9 cellular contexts compared by ENCODE assay signal in genomic region chr16:89026121-89026612, GRCh38. TPM values are rescaled to one million over a fixed set of nuclear protein-coding genes. Genes with fewer than 3 reads are reported as not detected.
DNase-seq lines count a peak whose midpoint lies in the region; ATAC-seq, FAIRE-seq and TF ChIP-seq lines count a peak whose summit lies in the region.
"Had no signal": no experiment of that assay in that cellular context is flagged by ENCODE, and none has a peak within 500 bp of the region (broad histone marks: within the 10 kb centered on the region; RNA-seq: fewer than 3 reads in every experiment).

No MANE protein-coding gene starts in this region.

- H3K4me1 Mint-ChIP-seq in effector memory CD8-positive, alpha-beta T cell (ENCODE audit: low read depth in 2 of 2), result peaks cover 5 to 10% of the 10 kb centered on the region in 2 donors
- H3K4me1 Mint-ChIP-seq in progenitor cell of endocrine pancreas (ENCODE audit: low read depth), result no peaks in the 10 kb centered on the region

- no peaks in the 10 kb centered on the region for H3K27me3 Mint-ChIP-seq in effector memory CD8-positive, alpha-beta T cell
- peaks cover 39% of the 10 kb centered on the region for H3K27me3 Mint-ChIP-seq in progenitor cell of endocrine pancreas

- CTCF ChIA-PET in A549 (lab: Yijun Ruan, JAX) (no interaction called here), HCT116 (lab: Charles Lee) (no interaction called here)

- H3K4me3 ChIP-seq in A549, result no peak overlapping the region
- no peak overlapping the region for H3K4me3 ChIP-seq in HCT116 (replicated peaks in 1 of 2; ENCODE audit: low read depth in 1 of 2, low read length in 2 of 2)

- peaks cover 0 to 5% of the 10 kb centered on the region in 2 donors for H3K9me3 Mint-ChIP-seq in effector memory CD8-positive, alpha-beta T cell
- H3K9me3 Mint-ChIP-seq in progenitor cell of endocrine pancreas (ENCODE audit: low read depth), result peaks cover 17% of the 10 kb centered on the region

- intact Hi-C loops in HCT116 (cut with micrococcal nuclease), result no loop called here

- no peak for TF ChIP-seq EP300 in A549 (IDR thresholded peaks at IDR 0.05)

- H3K4me3 Mint-ChIP-seq in effector memory CD8-positive, alpha-beta T cell, result peak overlapping the region; percentile 21 to 40
- no peak overlapping the region for H3K4me3 Mint-ChIP-seq in progenitor cell of endocrine pancreas (ENCODE audit: low read depth)

- no peaks in the 10 kb centered on the region for H3K79me2 ChIP-seq in HCT116 (ENCODE audit: insufficient read depth, low read length)

- TF ChIP-seq RAD21 in A549 (conservative IDR thresholded peaks at IDR 0.05 in 1 of 2, IDR thresholded peaks at IDR 0.05 in 1 of 2), result no peak
- no peak; the same call in 1 of the 2 replicates for TF ChIP-seq RAD21 in HCT116 (IDR thresholded peaks at IDR 0.05; ENCODE audit: low read depth)

- H3K4me1 ChIP-seq in A549, result no peaks in the 10 kb centered on the region
- H3K4me1 ChIP-seq in HCT116 (ENCODE audit: control insufficient read depth in 1 of 2, insufficient read depth in 2 of 2, low read length in 2 of 2), result peaks cover 0 to 11% of the 10 kb centered on the region in 2 experiments; a peak in 3 of 4 replicates

- H3K4me2 ChIP-seq in A549, result no peak overlapping the region
- peak overlapping the region; percentile 22; the same call in 1 of the 2 replicates for H3K4me2 ChIP-seq in HCT116 (ENCODE audit: low read length)

- 20% methylated on average over 5 of the region's 5 CpGs for WGBS in A549 (ENCODE audit: missing lambda C conversion rate)

- peaks cover 52% of the 10 kb centered on the region for H3K27me3 ChIP-seq in HCT116 (ENCODE audit: insufficient read depth, low read length)

- no peaks in the 10 kb centered on the region for H3K36me3 ChIP-seq in HCT116 (ENCODE audit: control insufficient read depth in 1 of 2, insufficient read depth in 2 of 2, low read length in 2 of 2)

- POLR2A ChIA-PET in A549 (lab: Yijun Ruan, JAX), result no interaction called here
- POLR2A ChIA-PET in HCT116 (lab: Charles Lee), result no interaction called here

- RAD21 ChIA-PET in HCT116 (lab: Charles Lee; ENCODE audit: low non-redundant PET in 1 of 2, low total read pairs in 2 of 2, uncharacterized antibody in 2 of 2, unreplicated experiment in 2 of 2), result no interaction called here

- H3K9me3 ChIP-seq in A549 (peaks cover 29% of the 10 kb centered on the region), HCT116 (ENCODE audit: control insufficient read depth in 1 of 2, insufficient read depth in 1 of 2, low read depth in 1 of 2, low read length in 2 of 2) (peaks cover 0 to 6% of the 10 kb centered on the region in 2 experiments; a peak in 1 of 4 replicates)

- ATAC-seq in A549 (no peak), HCT116 (peak; percentile 75)
- peak; percentile 96 for ATAC-seq in effector memory CD8-positive, alpha-beta T cell (replicated peaks)

- H2AFZ ChIP-seq in HCT116 (ENCODE audit: low read depth, low read length, poor library complexity, severe bottlenecking), result no peak overlapping the region

- TF ChIP-seq POLR2A in A549 (IDR thresholded peaks at IDR 0.05; ENCODE audit: low read length), result no peak
- no peak for TF ChIP-seq POLR2A in HCT116 (IDR thresholded peaks at IDR 0.05; ENCODE audit: borderline replicate concordance, extremely low read depth, insufficient read depth, insufficient read length)

- H4K20me1 ChIP-seq in HCT116 (ENCODE audit: insufficient read depth), result no peaks in the 10 kb centered on the region

- H3K9ac ChIP-seq in HCT116 (ENCODE audit: low read length), result no peak overlapping the region

- no peak overlapping the region for H3K27ac ChIP-seq in A549
- no peak overlapping the region for H3K27ac ChIP-seq in HCT116 (ENCODE audit: low read depth, low read length)

- DNase-seq in A549 (ENCODE audit: low read depth in 1 of 2, low spot score in 1 of 2) (no peak), HCT116 (ENCODE audit: low read depth, low spot score) (peak; percentile 64), SW480 (ENCODE audit: low spot score) (peak; percentile 58), HK-2 (ENCODE audit: unreplicated experiment) (no peak), progenitor cell of endocrine pancreas (ENCODE audit: low spot score, unreplicated experiment) (no peak), NCI-H82 treated with DMSO at 0.1 percent for 48 hours (lab: John Stamatoyannopoulos, UW; ENCODE audit: unreplicated experiment) (no peak), foreskin melanocyte (no peak)
- DNase-seq in effector memory CD8-positive, alpha-beta T cell, result peak; percentile 47 to 54 (median 50)
- DNase-seq: C1 segment of cervical spinal cord had no signal

- peak overlapping the region; percentile 27 to 74 for H3K27ac Mint-ChIP-seq in effector memory CD8-positive, alpha-beta T cell
- no peak overlapping the region for H3K27ac Mint-ChIP-seq in progenitor cell of endocrine pancreas

- BruUV-seq in HCT116 (replicated peaks; lab: Mats Ljungman, UMichigan), result no TSS peak

- H3K36me3 Mint-ChIP-seq in effector memory CD8-positive, alpha-beta T cell (ENCODE audit: insufficient read depth), result peaks cover 5% of the 10 kb centered on the region
- no peaks in the 10 kb centered on the region for H3K36me3 Mint-ChIP-seq in progenitor cell of endocrine pancreas (ENCODE audit: insufficient read depth)

- no peak for FAIRE-seq in A549 (lab: Jason Lieb, UNC)

- no peaks in the 10 kb centered on the region for H3K9me2 ChIP-seq in HCT116 (ENCODE audit: insufficient read depth)

- TF ChIP-seq CTCF in A549 (IDR thresholded peaks at IDR 0.05) (no peak), HCT116 (IDR thresholded peaks at IDR 0.05 in 2 of 3, conservative IDR thresholded peaks at IDR 0.05 in 1 of 3; ENCODE audit: borderline replicate concordance in 1 of 3, insufficient read depth in 1 of 3, low read depth in 2 of 3, low read length in 2 of 3) (no peak), progenitor cell of endocrine pancreas (IDR thresholded peaks at IDR 0.05; ENCODE audit: unreplicated experiment) (no peak)

TF ChIP-seq in A549, 52 proteins besides CTCF, POLR2A, EP300 and RAD21:
- TF ChIP-seq FOXS1 (CRISPR knock-in tag; IDR thresholded peaks at IDR 0.05) (no peak), HMGXB4 (CRISPR knock-in tag; IDR thresholded peaks at IDR 0.05; ENCODE audit: borderline replicate concordance) (no peak), FOSL2 (IDR thresholded peaks at IDR 0.05) (no peak), FOSL2 (CRISPR knock-in tag; IDR thresholded peaks at IDR 0.05) (peak; percentile 67)

TF ChIP-seq in HCT116, 20 proteins besides CTCF, POLR2A, EP300 and RAD21:
- TF ChIP-seq SIN3A (IDR thresholded peaks at IDR 0.05; ENCODE audit: low read depth) (no peak), CBX3 (IDR thresholded peaks at IDR 0.05; ENCODE audit: low read depth) (peak; percentile 54; the same call in 1 of the 2 replicates), ELF1 (IDR thresholded peaks at IDR 0.05; ENCODE audit: borderline replicate concordance, low read depth) (no peak), JUND (IDR thresholded peaks at IDR 0.05) (peak; percentile 77), SP1 (IDR thresholded peaks at IDR 0.05; ENCODE audit: low read depth) (no peak; the same call in 1 of the 2 replicates), ZNF274 (IDR thresholded peaks at IDR 0.05; ENCODE audit: low read depth, low read length) (no peak), EZH2 (IDR thresholded peaks at IDR 0.05) (no peak), EGR1 (IDR thresholded peaks at IDR 0.05; ENCODE audit: low read depth) (no peak), CEBPB (IDR thresholded peaks at IDR 0.05; ENCODE audit: low read depth) (no peak; the same call in 1 of the 2 replicates), SRF (IDR thresholded peaks at IDR 0.05; ENCODE audit: low read depth) (no peak), ATF3 (IDR thresholded peaks at IDR 0.05) (no peak), POLR2AphosphoS5 (IDR thresholded peaks at IDR 0.05; ENCODE audit: low read depth, low read length) (no peak), FOSL1 (IDR thresholded peaks at IDR 0.05; ENCODE audit: low read depth) (peak; percentile 75)
- TF ChIP-seq, protein P1, sequence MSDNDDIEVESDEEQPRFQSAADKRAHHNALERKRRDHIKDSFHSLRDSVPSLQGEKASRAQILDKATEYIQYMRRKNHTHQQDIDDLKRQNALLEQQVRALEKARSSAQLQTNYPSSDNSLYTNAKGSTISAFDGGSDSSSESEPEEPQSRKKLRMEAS (IDR thresholded peaks at IDR 0.05), result peak; percentile 84

RNA-seq across cellular contexts. Expression of gene CBFA2T3, which starts 49.2 kb away (rescaled TPM):
- polyA plus RNA-seq in A549 (2011; rRNA removed) (not detected in 2 replicates), A549 (2017; fragmentation: RNase III; extraction: RNeasy Plus Mini Kit Qiagen cat#74134 plus additional on column Dnase treatment) (0.05 to 0.34 TPM (median 0.08 TPM) in 3 replicates)
- polyA plus RNA-seq in A549 (2012; cell fraction: cytosol; rRNA removed), result 0.03 TPM in 2 replicates
- 0.12 and 0.22 TPM in 2 replicates for polyA plus RNA-seq in A549 (2012; cell fraction: nucleus; rRNA removed)
- not detected in 2 replicates for polyA minus RNA-seq in A549 (2011; rRNA and poly(A)+ RNA removed)
- total RNA-seq in HCT116 (2021; ENCODE audit: unreplicated experiment) (19.1 TPM), progenitor cell of endocrine pancreas (12.5 and 12.9 TPM in 2 replicates)
- polyA plus RNA-seq in HCT116 (2012), result 16.8 and 17.8 TPM in 2 replicates

Comparison
In these comparisons a context has a peak if more than half of its experiments do, and no peak if none do; other contexts are left out.
1. ATAC-seq: peak in HCT116 (single experiment) and effector memory CD8-positive, alpha-beta T cell (single experiment); none in A549 (0 of 2).
2. DNase-seq: peak in HCT116 (single experiment), SW480 (single experiment) and effector memory CD8-positive, alpha-beta T cell (3 of 3); none in A549 (0 of 2), HK-2 (single experiment), progenitor cell of endocrine pancreas (single experiment), NCI-H82 treated with DMSO at 0.1 percent for 48 hours (single experiment) and foreskin melanocyte (single experiment).